9 cellular contexts compared by ENCODE assay signal in genomic region chr6:15880262-15880973, GRCh38.
DNase-seq lines count a peak whose midpoint lies in the region; ATAC-seq lines count a peak whose summit lies in the region.
"Had no signal": no experiment of that assay in that cellular context is flagged by ENCODE, and none has a peak within 500 bp of the region (broad histone marks: within the 10 kb centered on the region; RNA-seq: fewer than 3 reads in every experiment).

No MANE protein-coding gene starts in this region.

- no peaks in the 10 kb centered on the region for H3K36me3 Mint-ChIP-seq in activated T-cell treated with anti-CD3 and anti-CD28 coated beads, Interleukin-2, amount 50 U/mL, for 72 hours (ENCODE audit: insufficient read depth in 2 of 2)
- H3K36me3 Mint-ChIP-seq in central memory CD8-positive, alpha-beta T cell (ENCODE audit: insufficient read depth): peaks cover 2% of the 10 kb centered on the region

- H3K27me3 Mint-ChIP-seq in activated T-cell treated with anti-CD3 and anti-CD28 coated beads, Interleukin-2, amount 50 U/mL, for 72 hours (ENCODE audit: low read depth): peaks cover 9% of the 10 kb centered on the region
- H3K27me3 Mint-ChIP-seq in central memory CD8-positive, alpha-beta T cell: no peaks in the 10 kb centered on the region
- no peaks in the 10 kb centered on the region for H3K27me3 Mint-ChIP-seq in stimulated activated naive CD8-positive, alpha-beta T cell treated with anti-CD3 and anti-CD28 coated beads, Interleukin-15, amount 100 ng/mL, for 72 hours

- peaks cover 51% of the 10 kb centered on the region for H3K4me1 Mint-ChIP-seq in activated T-cell treated with anti-CD3 and anti-CD28 coated beads, Interleukin-2, amount 50 U/mL, for 72 hours (ENCODE audit: low read depth)
- peaks cover 23% of the 10 kb centered on the region for H3K4me1 Mint-ChIP-seq in central memory CD8-positive, alpha-beta T cell
- H3K4me1 Mint-ChIP-seq in stimulated activated naive CD8-positive, alpha-beta T cell treated with anti-CD3 and anti-CD28 coated beads, Interleukin-15, amount 100 ng/mL, for 72 hours: peaks cover 22% of the 10 kb centered on the region

- peak overlapping the region; percentile 95 for H3K27ac Mint-ChIP-seq in activated T-cell treated with anti-CD3 and anti-CD28 coated beads, Interleukin-2, amount 50 U/mL, for 72 hours
- H3K27ac Mint-ChIP-seq in central memory CD8-positive, alpha-beta T cell (ENCODE audit: low read depth): peak overlapping the region; percentile 66
- peak overlapping the region in 1 of 2 donors; percentile 9 for H3K27ac Mint-ChIP-seq in stimulated activated naive CD8-positive, alpha-beta T cell treated with anti-CD3 and anti-CD28 coated beads, Interleukin-15, amount 100 ng/mL, for 72 hours

- DNase-seq in activated T-cell treated with anti-CD3 and anti-CD28 coated beads, Interleukin-2, amount 50 U/mL, for 72 hours: no peak
- DNase-seq in activated T-cell treated with anti-CD3 and anti-CD28 coated beads for 4 hours (no peak), NCI-H526 (lab: John Stamatoyannopoulos, UW) (no peak)
- DNase-seq in central memory CD8-positive, alpha-beta T cell (ENCODE audit: low spot score in 2 of 2): no peak
- no peak for DNase-seq in stimulated activated naive CD8-positive, alpha-beta T cell treated with anti-CD3 and anti-CD28 coated beads, Interleukin-15, amount 100 ng/mL, for 72 hours
- DNase-seq: NCI-H2107 had no signal

- peaks cover 2% of the 10 kb centered on the region in 2 donors for H3K9me3 Mint-ChIP-seq in activated T-cell treated with anti-CD3 and anti-CD28 coated beads, Interleukin-2, amount 50 U/mL, for 72 hours
- H3K9me3 Mint-ChIP-seq in central memory CD8-positive, alpha-beta T cell: no peaks in the 10 kb centered on the region
- no peaks in the 10 kb centered on the region for H3K9me3 Mint-ChIP-seq in stimulated activated naive CD8-positive, alpha-beta T cell treated with anti-CD3 and anti-CD28 coated beads, Interleukin-15, amount 100 ng/mL, for 72 hours

- ATAC-seq in activated T-cell treated with anti-CD3 and anti-CD28 coated beads, Interleukin-2, amount 50 U/mL, for 72 hours (replicated peaks in 1 of 2): no peak
- ATAC-seq in HG02763 (IDR thresholded peaks at IDR 0.05; ENCODE audit: unreplicated experiment) (peak; percentile 25), GM19467 (IDR thresholded peaks at IDR 0.05; ENCODE audit: unreplicated experiment) (no peak), GM21390 (IDR thresholded peaks at IDR 0.05; ENCODE audit: unreplicated experiment) (no peak)
- ATAC-seq in central memory CD8-positive, alpha-beta T cell (replicated peaks; ENCODE audit: extremely low read depth, poor library complexity, severe bottlenecking): peak; percentile 35
- ATAC-seq in stimulated activated naive CD8-positive, alpha-beta T cell treated with anti-CD3 and anti-CD28 coated beads, Interleukin-15, amount 100 ng/mL, for 72 hours: peak; percentile 70

- peak overlapping the region; percentile 56 to 59 for H3K4me3 Mint-ChIP-seq in activated T-cell treated with anti-CD3 and anti-CD28 coated beads, Interleukin-2, amount 50 U/mL, for 72 hours
- peak overlapping the region; percentile 48 for H3K4me3 Mint-ChIP-seq in central memory CD8-positive, alpha-beta T cell
- peak overlapping the region; percentile 7 to 35 for H3K4me3 Mint-ChIP-seq in stimulated activated naive CD8-positive, alpha-beta T cell treated with anti-CD3 and anti-CD28 coated beads, Interleukin-15, amount 100 ng/mL, for 72 hours

Comparison
In these comparisons a context has a peak if more than half of its experiments do, and no peak if none do; other contexts are left out.
1. ATAC-seq: peak in HG02763 (single experiment), central memory CD8-positive, alpha-beta T cell (single experiment) and stimulated activated naive CD8-positive, alpha-beta T cell treated with anti-CD3 and anti-CD28 coated beads, Interleukin-15, amount 100 ng/mL, for 72 hours (single experiment); none in activated T-cell treated with anti-CD3 and anti-CD28 coated beads, Interleukin-2, amount 50 U/mL, for 72 hours (0 of 2), GM19467 (single experiment) and GM21390 (single experiment).
2. Peak in every context shown above with its lines, with median percentiles within 50 percentile points of each other: H3K4me3 Mint-ChIP-seq.